Comparison of ENCODE assay signal across 18 cellular contexts in the genomic region with DNA sequence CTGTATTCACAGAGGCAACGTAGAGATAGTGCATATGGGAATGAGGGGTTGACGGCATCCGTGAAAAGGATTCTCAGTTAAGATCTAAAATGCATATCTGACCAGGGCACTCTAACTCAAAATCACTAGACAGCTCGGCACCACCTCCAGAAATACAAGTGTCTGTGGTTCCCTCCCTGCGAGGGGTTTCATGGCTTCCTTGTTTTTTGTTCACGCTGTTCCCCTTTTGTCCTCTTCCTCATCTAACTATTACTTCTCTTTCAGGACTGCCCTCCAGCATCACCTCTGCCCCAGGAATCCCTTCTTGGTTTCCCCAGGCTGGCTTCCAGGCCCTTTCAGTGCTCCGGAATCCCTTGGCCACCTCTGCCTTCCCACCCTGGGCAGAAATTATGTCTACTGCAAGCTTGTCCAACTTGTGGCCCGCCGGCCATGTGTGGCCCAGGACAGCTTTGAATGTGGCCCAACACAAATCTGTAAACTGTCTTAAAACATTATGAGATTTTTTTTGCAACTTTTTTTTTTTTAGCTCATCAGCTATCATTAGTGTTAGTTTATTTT.
"Had no signal": no experiment of that assay in that cellular context is flagged by ENCODE, and none has a peak within 500 bp of the region (broad histone marks: within the 10 kb centered on the region; RNA-seq: fewer than 3 reads in every experiment).

No MANE protein-coding gene starts in this region.

- H3K9me3 Mint-ChIP-seq: activated naive CD8-positive, alpha-beta T cell treated with anti-CD3 and anti-CD28 coated beads for 36 hours; activated T-helper 1 cell treated with anti-CD3 and anti-CD28 coated beads, Interleukin-12 subunit alpha, Interleukin-12 subunit beta, Interleukin-2, Interleukin-4 antibody, amounts not matched to agents 30 ng/mL and 10 ng/mL and 1 ng/mL, durations not matched to agents 14 hours and 24 hours and 36 hours; dendritic cell treated with granulocyte-macrophage colony-stimulating factor and Interleukin-4, amounts not matched to agents 40 ng/mL and 50 ng/mL, for 4 days; neural crest cell had no signal

- H3K27ac Mint-ChIP-seq: activated naive CD8-positive, alpha-beta T cell treated with anti-CD3 and anti-CD28 coated beads for 36 hours; activated T-helper 1 cell treated with anti-CD3 and anti-CD28 coated beads, Interleukin-12 subunit alpha, Interleukin-12 subunit beta, Interleukin-2, Interleukin-4 antibody, amounts not matched to agents 30 ng/mL and 10 ng/mL and 1 ng/mL, durations not matched to agents 14 hours and 24 hours and 36 hours; dendritic cell treated with granulocyte-macrophage colony-stimulating factor and Interleukin-4, amounts not matched to agents 40 ng/mL and 50 ng/mL, for 4 days; progenitor cell of endocrine pancreas had no signal

- H3K27me3 Mint-ChIP-seq: activated naive CD8-positive, alpha-beta T cell treated with anti-CD3 and anti-CD28 coated beads for 36 hours had no signal

- DNase-seq: activated CD4-positive, alpha-beta T cell treated with anti-CD3 and anti-CD28 coated beads for 1 hour; activated naive CD4-positive, alpha-beta T cell; activated naive CD8-positive, alpha-beta T cell treated with anti-CD3 and anti-CD28 coated beads for 36 hours; amniotic stem cell; effector CD8-positive, alpha-beta T cell; heart right ventricle; left lung; stimulated activated CD4-positive, alpha-beta T cell treated with anti-CD3 and anti-CD28 coated beads, Interleukin-12 subunit alpha, Interleukin-12 subunit beta, amount 100 ng/mL, for 4 hours; stimulated activated CD4-positive, alpha-beta T cell treated with anti-CD3 and anti-CD28 coated beads, Interleukin-1b, Interleukin-23, amount 100 ng/mL, for 48 hours; stimulated activated CD8-positive, alpha-beta memory T cell treated with anti-CD3 and anti-CD28 coated beads, Interleukin-4, amount 100 ng/mL, for 48 hours; stimulated activated naive CD4-positive, alpha-beta T cell; WERI-Rb-1 had no signal

- H3K4me1 ChIP-seq: left lung had no signal

- H3K36me3 ChIP-seq: cardiac muscle cell, esophagus muscularis mucosa, heart right ventricle, left lung, WERI-Rb-1 had no signal

- H3K4me3 Mint-ChIP-seq: activated naive CD8-positive, alpha-beta T cell treated with anti-CD3 and anti-CD28 coated beads for 36 hours; activated T-helper 1 cell treated with anti-CD3 and anti-CD28 coated beads, Interleukin-12 subunit alpha, Interleukin-12 subunit beta, Interleukin-2, Interleukin-4 antibody, amounts not matched to agents 30 ng/mL and 10 ng/mL and 1 ng/mL, durations not matched to agents 14 hours and 24 hours and 36 hours; dendritic cell treated with granulocyte-macrophage colony-stimulating factor and Interleukin-4, amounts not matched to agents 40 ng/mL and 50 ng/mL, for 4 days; neural crest cell had no signal

- H3K27me3 ChIP-seq: cardiac muscle cell, esophagus muscularis mucosa, heart right ventricle, left lung had no signal

- H3K36me3 Mint-ChIP-seq: activated naive CD8-positive, alpha-beta T cell treated with anti-CD3 and anti-CD28 coated beads for 36 hours had no signal

- H3K27ac ChIP-seq: cardiac muscle cell, esophagus muscularis mucosa, heart right ventricle, left lung, WERI-Rb-1 had no signal

- H3K4me3 ChIP-seq: cardiac muscle cell, esophagus muscularis mucosa, heart right ventricle, left lung had no signal

- ATAC-seq: heart right ventricle, left lung had no signal

- H3K9me3 ChIP-seq: esophagus muscularis mucosa, left lung had no signal
